Comparison of ENCODE assay signal across 18 cellular contexts in genomic region chr1:117590273-117590925, GRCh38. TPM values are rescaled to one million over a fixed set of nuclear protein-coding genes. Genes with fewer than 3 reads are reported as not detected.
DNase-seq lines count a peak whose midpoint lies in the region; ATAC-seq, FAIRE-seq and TF ChIP-seq lines count a peak whose summit lies in the region.
"Had no signal": no experiment of that assay in that cellular context is flagged by ENCODE, and none has a peak within 500 bp of the region (broad histone marks: within the 10 kb centered on the region; RNA-seq: fewer than 3 reads in every experiment).

No MANE protein-coding gene starts in this region.

- no peak overlapping the region for H3K4me3 ChIP-seq in K562
- no peak overlapping the region for H3K4me3 ChIP-seq in pancreas
- H3K4me3 ChIP-seq: adrenal gland, gastrocnemius medialis, neural progenitor cell, thoracic aorta had no signal

- peak overlapping the region in 1 of 2 experiments; percentile 49; a peak in 1 of 4 replicates for H3K9ac ChIP-seq in K562 (ENCODE audit: insufficient read depth in 1 of 2, low read depth in 2 of 2, low read length in 2 of 2)
- H3K9ac ChIP-seq: neural progenitor cell had no signal

- no peak for TF ChIP-seq POLR2A in K562 (conservative IDR thresholded peaks at IDR 0.05)

- intact Hi-C loops in K562 (cut with micrococcal nuclease) (no loop called here), pancreas (cut with DNase I) (loop anchor here in 1 of 3 donors (10.0 kb wide), 1 partner anchor 56 kb away; no protein-coding TSS in a partner anchor), cardiac septum (cut with DNase I) (no loop called here)

- H3K4me2 ChIP-seq in K562 (ENCODE audit: insufficient read depth, low read length), result no peak overlapping the region
- H3K4me2 ChIP-seq: neural progenitor cell had no signal

- ATAC-seq in K562, result peak; percentile 39
- ATAC-seq in pancreas, result peak; percentile 75 to 81 (median 78)
- ATAC-seq: activated CD8-positive, alpha-beta T cell treated with anti-CD3 and anti-CD28 coated beads for 36 hours; gastrocnemius medialis; right cardiac atrium had no signal

- CTCF ChIA-PET in K562 (lab: Yijun Ruan, JAX; ENCODE audit: low intra/inter-chr PET ratio), result no interaction called here

- H3K79me2 ChIP-seq in K562 (ENCODE audit: control insufficient read depth, insufficient read depth, low read length), result no peaks in the 10 kb centered on the region

- no TSS peak for BruUV-seq in K562 (replicated peaks; lab: Mats Ljungman, UMichigan)

- no peaks in the 10 kb centered on the region for H3K27me3 ChIP-seq in K562 (ENCODE audit: control insufficient read depth in 2 of 2, insufficient read depth in 2 of 2, low read length in 2 of 2)
- no peaks in the 10 kb centered on the region for H3K27me3 ChIP-seq in pancreas
- H3K27me3 ChIP-seq: adrenal gland, gastrocnemius medialis, neural progenitor cell had no signal

- FAIRE-seq in K562 (lab: Jason Lieb, UNC) (no peak), pancreas (lab: Jason Lieb, UNC) (no peak)
- FAIRE-seq: endothelial cell of umbilical vein had no signal

- H3K9me3 ChIP-seq in K562 (replicated peaks; ENCODE audit: control insufficient read depth, insufficient read depth, low read depth, low read length) (no peaks in the 10 kb centered on the region), pancreas (no peaks in the 10 kb centered on the region)
- H3K9me3 ChIP-seq: adrenal gland, gastrocnemius medialis, thoracic aorta had no signal

- H3K4me1 ChIP-seq in K562 (replicated peaks in 1 of 2; ENCODE audit: control insufficient read depth in 2 of 2, insufficient read depth in 2 of 2, low read length in 2 of 2) (peaks cover 6 to 8% of the 10 kb centered on the region in 2 experiments; a peak in 3 of 5 replicates), pancreas (peaks cover 36 to 40% (median 38%) of the 10 kb centered on the region in 3 donors)
- H3K4me1 ChIP-seq: adrenal gland, neural progenitor cell had no signal

- TF ChIP-seq CTCF in K562 (IDR thresholded peaks at IDR 0.05 in 2 of 3, conservative IDR thresholded peaks at IDR 0.05 in 1 of 3; ENCODE audit: insufficient read depth in 2 of 3, low read depth in 1 of 3, low read length in 3 of 3) (peak in 2 of 3 experiments; percentile 26 to 42; a peak in 3 of 6 replicates), pancreas (IDR thresholded peaks at IDR 0.05) (no peak)

- no peaks in the 10 kb centered on the region for H3K36me3 ChIP-seq in K562 (ENCODE audit: control insufficient read depth, insufficient read depth, low read length)
- H3K36me3 ChIP-seq in pancreas, result no peaks in the 10 kb centered on the region
- H3K36me3 ChIP-seq: adrenal gland, gastrocnemius medialis, neural progenitor cell, thoracic aorta had no signal

- TF ChIP-seq RAD21 in K562 (CRISPR knock-in tag; conservative IDR thresholded peaks at IDR 0.05 in 1 of 2, IDR thresholded peaks at IDR 0.05 in 1 of 2), result peak in 1 of 2 experiments; percentile 31; a peak in 1 of 4 replicates

- H3K27ac ChIP-seq in K562 (ENCODE audit: extremely low read depth, low read depth, low read length) (no peak overlapping the region), pancreas (peak overlapping the region; percentile 39 to 82 (median 68))
- H3K27ac ChIP-seq: adrenal gland, neural progenitor cell, thoracic aorta had no signal

- no peaks in the 10 kb centered on the region for H4K20me1 ChIP-seq in K562 (replicated peaks; ENCODE audit: control insufficient read depth, insufficient read depth, low read length)

- 2% methylated on average over 7 of the region's 7 CpGs for WGBS in K562 (ENCODE audit: insufficient coverage, low coverage, missing lambda C conversion rate)
- WGBS in pancreas, 2 donors, result 21 to 22% methylated on average over 7 of the region's 7 CpGs

- in situ Hi-C loops in K562 (cut with MboI), result no loop called here

- no peak for TF ChIP-seq EP300 in K562 (IDR thresholded peaks at IDR 0.05; ENCODE audit: low read length)

- H3K9me1 ChIP-seq in K562 (ENCODE audit: control insufficient read depth, insufficient read depth, low read length), result no peaks in the 10 kb centered on the region

- DNase-seq in EH (ENCODE audit: low read depth) (peak; percentile 2), LHCN-M2 (ENCODE audit: low read depth) (peak; percentile 24), K562 (ENCODE audit: extremely low read depth in 1 of 4, low spot score in 3 of 4) (no peak), pancreas (peak in 5 of 6 donors; percentile 83 to 92 (median 88)), DMS79 treated with DMSO at 0.1 percent for 48 hours (lab: John Stamatoyannopoulos, UW) (no peak), AG08395 (ENCODE audit: low spot score) (no peak), cardiac septum (ENCODE audit: low spot score) (no peak)
- DNase-seq: activated CD8-positive, alpha-beta T cell treated with anti-CD3 and anti-CD28 coated beads for 36 hours; adrenal gland; cerebellar nuclear complex; gastrocnemius medialis; NCI-H1105; NCI-H446; right cardiac atrium; stimulated activated CD4-positive, alpha-beta T cell treated with anti-CD3 and anti-CD28 coated beads, Interleukin-2, amount 100 ng/mL, for 24 hours had no signal

- POLR2A ChIA-PET in K562 (lab: Yijun Ruan, JAX), result interaction anchor here (0.6 to 2.8 kb wide), 3 partner anchors 16 to 162 kb away, joined by 3 to 18 read pairs (median 5); partner anchors contain the start of gene TENT5C

- H2AFZ ChIP-seq in K562 (ENCODE audit: low read depth, low read length), result no peak overlapping the region; the same call in 1 of the 2 replicates
- H2AFZ ChIP-seq: neural progenitor cell had no signal

TF ChIP-seq in K562, 482 proteins besides CTCF, POLR2A, EP300 and RAD21:
- no peak for TF ChIP-seq DMBX1 (CRISPR knock-in tag; IDR thresholded peaks at IDR 0.05; ENCODE audit: borderline replicate concordance)
- 0 out of 2 replicates have a peak, but pooled peaks have one; percentile 14 for TF ChIP-seq CTBP1 (IDR thresholded peaks at IDR 0.05; ENCODE audit: borderline replicate concordance)
- 0 out of 2 replicates have a peak, but pooled peaks have one; percentile 33 for TF ChIP-seq RB1 (IDR thresholded peaks at IDR 0.05; ENCODE audit: low read depth)
- TF ChIP-seq, protein P1, sequence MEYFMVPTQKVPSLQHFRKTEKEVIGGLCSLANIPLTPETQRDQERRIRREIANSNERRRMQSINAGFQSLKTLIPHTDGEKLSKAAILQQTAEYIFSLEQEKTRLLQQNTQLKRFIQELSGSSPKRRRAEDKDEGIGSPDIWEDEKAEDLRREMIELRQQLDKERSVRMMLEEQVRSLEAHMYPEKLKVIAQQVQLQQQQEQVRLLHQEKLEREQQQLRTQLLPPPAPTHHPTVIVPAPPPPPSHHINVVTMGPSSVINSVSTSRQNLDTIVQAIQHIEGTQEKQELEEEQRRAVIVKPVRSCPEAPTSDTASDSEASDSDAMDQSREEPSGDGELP (CRISPR knock-in tag; IDR thresholded peaks at IDR 0.05; ENCODE audit: borderline replicate concordance), result peak; percentile 44; the same call in 1 of the 2 replicates
- TF ChIP-seq FOXA3 (CRISPR knock-in tag; conservative IDR thresholded peaks at IDR 0.05 in 1 of 2, IDR thresholded peaks at IDR 0.05 in 1 of 2), result peak; percentile 30 to 95; a peak in 2 of 4 replicates
- TF ChIP-seq TBP (optimal IDR thresholded peaks at IDR 0.05; ENCODE audit: low read depth, low read length), result no peak
- TF ChIP-seq MECOM (CRISPR knock-in tag; IDR thresholded peaks at IDR 0.05), result no peak
- TF ChIP-seq CBFA2T3 (IDR thresholded peaks at IDR 0.05), result 0 out of 2 replicates have a peak, but pooled peaks have one; percentile 6

RNA-seq across cellular contexts. Expression of gene TENT5C, which starts 15.4 kb away (rescaled TPM):
- under 0.01 TPM in 1 of 2 replicates, not detected in the other for total RNA-seq in LHCN-M2 (2014; rRNA removed)
- 0.05 TPM for polyA plus RNA-seq in LHCN-M2 (2012)
- 12.1 and 13.3 TPM in 2 replicates for total RNA-seq in K562 (2011; cell fraction: chromatin; rRNA removed; ENCODE audit: low replicate concordance)
- 8.7 and 8.8 TPM in 2 replicates for total RNA-seq in K562 (2011; cell fraction: nucleolus; rRNA removed)
- 11.4 and 17.1 TPM in 2 replicates for total RNA-seq in K562 (2011; cell fraction: nucleoplasm; rRNA removed)
- total RNA-seq in K562 (2014; rRNA removed), result 1.8 and 3.6 TPM in 2 replicates
- 4.5 and 5.2 TPM in 2 replicates for total RNA-seq in K562 (2014; rRNA removed; fragmentation: Illumina TruSeq; extraction: Trizol)
- 2.5 and 2.8 TPM in 2 replicates for total RNA-seq in K562 (2015; rRNA removed; fragmentation: Illumina TruSeq; extraction: Trizol)
- 7.1 and 7.7 TPM in 2 replicates for total RNA-seq in K562 (2021)
- polyA plus RNA-seq in K562 (2011; rRNA removed), result 7.7 and 8.2 TPM in 2 replicates
- 4.5 and 7.5 TPM in 2 replicates for polyA plus RNA-seq in K562 (2011; cell fraction: cytosol; rRNA removed)
- 3.9 and 5.1 TPM in 2 replicates for polyA plus RNA-seq in K562 (2011; cell fraction: nucleus; rRNA removed)
- polyA plus RNA-seq in K562 (2012), result 2.4 and 3.7 TPM in 2 replicates
- polyA plus RNA-seq in K562 (2014; fragmentation: Illumina TruSeq; extraction: Trizol), result 3.4 and 4.0 TPM in 2 replicates
- 1 to 10 TPM; 3.8 to 5.0 TPM for polyA plus RNA-seq in K562 (2014; fragmentation: Nextera tagmentation; extraction: Ambion mirVana)
- polyA plus RNA-seq in K562 (2014; rRNA removed), result 2.8 and 2.9 TPM in 2 replicates
- polyA minus RNA-seq in K562 (2011; rRNA and poly(A)+ RNA removed), result 26.9 and 28.8 TPM in 2 replicates
- 11.0 and 11.5 TPM in 2 replicates for polyA minus RNA-seq in K562 (2011; cell fraction: cytosol; rRNA and poly(A)+ RNA removed)
- 7.1 and 12.4 TPM in 2 replicates for polyA minus RNA-seq in K562 (2011; cell fraction: nucleus; rRNA and poly(A)+ RNA removed)
- total RNA-seq in pancreas, result 10 to 100 TPM; 21.5 to 68.1 (median 38.3) TPM
- 10 to 100 TPM in 1 of 2 donors, 1 to 10 TPM in 1; 6.7 to 19.1 TPM for polyA plus RNA-seq in pancreas
- 7.4 TPM for total RNA-seq in cardiac septum

Comparison
In these comparisons a context has a peak if more than half of its experiments do, and no peak if none do; other contexts are left out.
1. DNase-seq: peak in EH (single experiment), LHCN-M2 (single experiment) and pancreas (5 of 6); none in K562 (0 of 4), DMS79 treated with DMSO at 0.1 percent for 48 hours (single experiment), AG08395 (single experiment) and cardiac septum (single experiment).
2. CTCF ChIP-seq: peak in K562 (2 of 3); none in pancreas (0 of 4).